In the genomic region with DNA sequence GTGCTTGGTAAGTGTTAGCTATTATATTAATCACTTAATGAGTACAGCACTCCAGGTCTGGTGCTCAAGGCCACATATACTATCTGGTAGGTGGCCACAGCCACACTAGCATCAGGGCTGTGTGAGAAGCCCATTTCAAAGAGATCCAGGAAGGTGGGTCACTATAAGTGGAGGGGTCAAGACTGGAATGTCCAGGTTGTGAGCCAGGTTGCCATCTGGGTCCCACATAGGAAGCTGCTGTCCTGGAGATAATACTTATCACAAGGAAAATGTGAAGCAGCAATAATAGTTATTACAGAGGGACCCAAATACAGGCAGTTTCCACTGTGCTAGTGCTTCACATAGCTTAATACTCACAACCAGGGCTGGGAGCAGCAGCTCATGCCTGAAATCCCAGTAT, we compare ENCODE assay signal across 34 cellular contexts. TPM values are rescaled to one million over a fixed set of nuclear protein-coding genes. Genes with fewer than 3 reads are reported as not detected.
"Had no signal": no experiment of that assay in that cellular context is flagged by ENCODE, and none has a peak within 500 bp of the region (broad histone marks: within the 10 kb centered on the region; RNA-seq: fewer than 3 reads in every experiment).

No MANE protein-coding gene starts in this region.

- H3K4me3 ChIP-seq: coronary artery had no signal

- H3K27me3 ChIP-seq: brain microvascular endothelial cell had no signal

- H3K27ac ChIP-seq: brain microvascular endothelial cell, coronary artery, VCaP had no signal

- DNase-seq: activated CD4-positive, alpha-beta memory T cell treated with anti-CD3 and anti-CD28 coated beads, Interleukin-2, amount 10 ng/mL, durations not matched to agents 7 days and 5 days; activated CD4-positive, alpha-beta T cell treated with anti-CD3 and anti-CD28 coated beads for 1 hour; activated CD4-positive, alpha-beta T cell treated with anti-CD3 and anti-CD28 coated beads for 4 hours; activated CD4-positive, alpha-beta T cell treated with anti-CD3 and anti-CD28 coated beads, Interleukin-2, amount 10 ng/mL, durations not matched to agents 7 days and 5 days; activated CD4-positive, alpha-beta T cell treated with anti-CD3 and anti-CD28 coated beads, Interleukin-2, amount 50 U/mL, for 4 hours; activated CD8-positive, alpha-beta memory T cell treated with anti-CD3 and anti-CD28 coated beads, Interleukin-2, amount 50 U/mL, for 48 hours; activated effector memory CD4-positive, alpha-beta T cell treated with Interleukin-2 at 50 U/mL for 16 hours; activated gamma-delta T cell treated with Interleukin-2 at 50 U/mL for 16 hours; activated naive CD4-positive, alpha-beta T cell treated with anti-CD3 and anti-CD28 coated beads, Interleukin-2, amount 50 U/mL, for 16 hours; activated naive CD4-positive, alpha-beta T cell treated with Interleukin-2 at 50 U/mL for 16 hours; activated T-cell treated with anti-CD3 and anti-CD28 coated beads for 4 hours; activated T-cell treated with anti-CD3 and anti-CD28 coated beads, Interleukin-2, amount 50 U/mL, for 24 hours; activated T-cell treated with anti-CD3 and anti-CD28 coated beads, Interleukin-2, amount 50 U/mL, for 72 hours; amniotic stem cell; anterior cingulate cortex; brain microvascular endothelial cell; effector CD8-positive, alpha-beta T cell; foreskin fibroblast; head of caudate nucleus; T-helper 2 cell had no signal

- H3K4me3 Mint-ChIP-seq: activated CD4-positive, alpha-beta memory T cell treated with anti-CD3 and anti-CD28 coated beads, Interleukin-2, amount 10 ng/mL, durations not matched to agents 7 days and 5 days; activated CD4-positive, alpha-beta T cell treated with anti-CD3 and anti-CD28 coated beads, Interleukin-2, amount 10 ng/mL, durations not matched to agents 7 days and 5 days; activated naive CD8-positive, alpha-beta T cell; activated T-cell treated with anti-CD3 and anti-CD28 coated beads, Interleukin-2, amount 50 U/mL, for 24 hours; activated T-cell treated with anti-CD3 and anti-CD28 coated beads, Interleukin-2, amount 50 U/mL, for 72 hours; activated T-helper 17 cell treated with anti-CD3 and anti-CD28 coated beads, Interleukin-2, amount 50 U/mL, for 72 hours; central memory CD8-positive, alpha-beta T cell; dendritic cell treated with granulocyte-macrophage colony-stimulating factor and Interleukin-4, amounts not matched to agents 40 ng/mL and 50 ng/mL, for 4 days; WTC11 had no signal

- H3K9me3 Mint-ChIP-seq: activated CD4-positive, alpha-beta memory T cell treated with anti-CD3 and anti-CD28 coated beads, Interleukin-2, amount 10 ng/mL, durations not matched to agents 7 days and 5 days; activated CD4-positive, alpha-beta T cell treated with anti-CD3 and anti-CD28 coated beads, Interleukin-2, amount 10 ng/mL, durations not matched to agents 7 days and 5 days; activated T-cell treated with anti-CD3 and anti-CD28 coated beads, Interleukin-2, amount 50 U/mL, for 24 hours; activated T-cell treated with anti-CD3 and anti-CD28 coated beads, Interleukin-2, amount 50 U/mL, for 72 hours; activated T-helper 17 cell treated with anti-CD3 and anti-CD28 coated beads, Interleukin-2, amount 50 U/mL, for 72 hours; central memory CD8-positive, alpha-beta T cell; dendritic cell treated with granulocyte-macrophage colony-stimulating factor and Interleukin-4, amounts not matched to agents 40 ng/mL and 50 ng/mL, for 4 days; WTC11 had no signal

- H3K4me1 Mint-ChIP-seq: activated CD4-positive, alpha-beta memory T cell treated with anti-CD3 and anti-CD28 coated beads, Interleukin-2, amount 10 ng/mL, durations not matched to agents 7 days and 5 days; activated CD4-positive, alpha-beta T cell treated with anti-CD3 and anti-CD28 coated beads, Interleukin-2, amount 10 ng/mL, durations not matched to agents 7 days and 5 days; activated T-helper 17 cell treated with anti-CD3 and anti-CD28 coated beads, Interleukin-2, amount 50 U/mL, for 72 hours; WTC11 had no signal

- H3K27me3 Mint-ChIP-seq: activated CD4-positive, alpha-beta memory T cell treated with anti-CD3 and anti-CD28 coated beads, Interleukin-2, amount 10 ng/mL, durations not matched to agents 7 days and 5 days; activated CD4-positive, alpha-beta T cell treated with anti-CD3 and anti-CD28 coated beads, Interleukin-2, amount 10 ng/mL, durations not matched to agents 7 days and 5 days; activated naive CD8-positive, alpha-beta T cell; activated T-cell treated with anti-CD3 and anti-CD28 coated beads, Interleukin-2, amount 50 U/mL, for 24 hours; activated T-helper 17 cell treated with anti-CD3 and anti-CD28 coated beads, Interleukin-2, amount 50 U/mL, for 72 hours; central memory CD8-positive, alpha-beta T cell; dendritic cell treated with granulocyte-macrophage colony-stimulating factor and Interleukin-4, amounts not matched to agents 40 ng/mL and 50 ng/mL, for 4 days had no signal

- ATAC-seq: activated T-cell treated with anti-CD3 and anti-CD28 coated beads, Interleukin-2, amount 50 U/mL, for 72 hours; activated T-helper 17 cell treated with anti-CD3 and anti-CD28 coated beads, Interleukin-2, amount 50 U/mL, for 72 hours; esophagus mucosa; WTC11 had no signal

- FAIRE-seq: astrocyte, bronchial epithelial cell, endometrium, frontal cortex had no signal

- H3K27ac Mint-ChIP-seq: activated CD4-positive, alpha-beta memory T cell treated with anti-CD3 and anti-CD28 coated beads, Interleukin-2, amount 10 ng/mL, durations not matched to agents 7 days and 5 days; activated CD4-positive, alpha-beta T cell treated with anti-CD3 and anti-CD28 coated beads, Interleukin-2, amount 10 ng/mL, durations not matched to agents 7 days and 5 days; activated naive CD8-positive, alpha-beta T cell; activated T-cell treated with anti-CD3 and anti-CD28 coated beads, Interleukin-2, amount 50 U/mL, for 24 hours; activated T-cell treated with anti-CD3 and anti-CD28 coated beads, Interleukin-2, amount 50 U/mL, for 72 hours; activated T-helper 17 cell treated with anti-CD3 and anti-CD28 coated beads, Interleukin-2, amount 50 U/mL, for 72 hours; dendritic cell treated with granulocyte-macrophage colony-stimulating factor and Interleukin-4, amounts not matched to agents 40 ng/mL and 50 ng/mL, for 4 days; WTC11 had no signal

RNA-seq across cellular contexts. Expression of gene HIPK4, which starts 54.9 kb away (rescaled TPM):
- total RNA-seq: activated CD4-positive, alpha-beta T cell treated with anti-CD3 and anti-CD28 coated beads, Interleukin-2, amount 10 ng/mL, durations not matched to agents 7 days and 5 days; activated T-helper 17 cell treated with anti-CD3 and anti-CD28 coated beads, Interleukin-2, amount 50 U/mL, for 72 hours; astrocyte; epithelial cell of proximal tubule; esophagus mucosa; frontal cortex; T-helper 1 cell treated with Interleukin-12 subunit alpha and Interleukin-12 subunit beta and Interleukin-4 antibody, amounts not matched to agents 30 ng/mL and 1 ng/mL, for 36 hours had no signal
